Comparison of ENCODE assay signal across 1 cellular context in the genomic region with DNA sequence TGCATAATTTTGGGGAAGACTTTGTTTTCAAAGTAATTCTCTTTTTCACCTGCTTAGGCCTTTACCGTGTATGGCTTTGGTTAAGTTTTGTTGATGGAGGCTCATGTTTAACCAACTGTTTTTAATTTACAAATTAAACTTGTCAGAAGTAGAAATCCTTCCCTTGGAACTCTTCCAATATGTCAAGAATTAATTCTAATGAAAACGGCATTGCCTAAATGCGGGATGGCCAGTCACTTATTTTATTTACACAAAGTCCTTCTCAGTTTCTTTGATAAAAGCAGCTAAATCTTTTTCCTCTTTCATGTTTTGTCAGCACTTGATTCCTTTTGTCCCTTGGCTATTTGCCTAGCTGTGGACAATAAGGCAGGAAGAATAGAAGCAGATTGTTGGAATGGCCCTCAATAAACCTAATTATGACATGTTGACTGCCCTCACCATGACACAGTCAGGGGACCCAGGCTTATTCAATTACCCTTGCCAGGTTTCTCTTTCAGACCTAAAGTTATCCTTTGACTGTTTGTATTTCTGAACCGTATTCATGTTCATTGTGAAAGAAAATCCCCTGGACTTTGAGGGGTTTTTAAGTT.
A peak's percentile ranks its signal among the peaks of the same experiment; 100 is the strongest.
TF ChIP-seq lines count a peak whose summit lies in the region.

No MANE protein-coding gene starts in this region.

TF ChIP-seq in HEK293, 187 proteins besides CTCF, POLR2A, EP300 and RAD21 (continued from another document):
- TF ChIP-seq, protein P1, sequence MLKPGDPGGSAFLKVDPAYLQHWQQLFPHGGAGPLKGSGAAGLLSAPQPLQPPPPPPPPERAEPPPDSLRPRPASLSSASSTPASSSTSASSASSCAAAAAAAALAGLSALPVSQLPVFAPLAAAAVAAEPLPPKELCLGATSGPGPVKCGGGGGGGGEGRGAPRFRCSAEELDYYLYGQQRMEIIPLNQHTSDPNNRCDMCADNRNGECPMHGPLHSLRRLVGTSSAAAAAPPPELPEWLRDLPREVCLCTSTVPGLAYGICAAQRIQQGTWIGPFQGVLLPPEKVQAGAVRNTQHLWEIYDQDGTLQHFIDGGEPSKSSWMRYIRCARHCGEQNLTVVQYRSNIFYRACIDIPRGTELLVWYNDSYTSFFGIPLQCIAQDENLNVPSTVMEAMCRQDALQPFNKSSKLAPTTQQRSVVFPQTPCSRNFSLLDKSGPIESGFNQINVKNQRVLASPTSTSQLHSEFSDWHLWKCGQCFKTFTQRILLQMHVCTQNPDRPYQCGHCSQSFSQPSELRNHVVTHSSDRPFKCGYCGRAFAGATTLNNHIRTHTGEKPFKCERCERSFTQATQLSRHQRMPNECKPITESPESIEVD (tag by site-specific recombination; IDR thresholded peaks at IDR 0.05): peak; percentile 17; the same call in 1 of the 2 replicates
- TF ChIP-seq TCF7L2 (IDR thresholded peaks at IDR 0.05; ENCODE audit: borderline replicate concordance, low read depth, low read length) (peak; percentile 45; the same call in 1 of the 2 replicates), ZNF132 (tag by site-specific recombination; IDR thresholded peaks at IDR 0.05; ENCODE audit: borderline replicate concordance) (no peak), ZNF426 (tag by site-specific recombination; IDR thresholded peaks at IDR 0.05) (no peak), ZNF548 (tag by site-specific recombination; IDR thresholded peaks at IDR 0.05) (no peak), ZNF610 (tag by site-specific recombination; IDR thresholded peaks at IDR 0.05; ENCODE audit: borderline replicate concordance) (no peak), ZNF629 (tag by site-specific recombination; IDR thresholded peaks at IDR 0.05) (no peak), ZNF830 (tag by site-specific recombination; IDR thresholded peaks at IDR 0.05; ENCODE audit: low read depth) (no peak), ZNF211 (tag by site-specific recombination; IDR thresholded peaks at IDR 0.05; ENCODE audit: low read depth) (no peak)
- TF ChIP-seq, protein P2, sequence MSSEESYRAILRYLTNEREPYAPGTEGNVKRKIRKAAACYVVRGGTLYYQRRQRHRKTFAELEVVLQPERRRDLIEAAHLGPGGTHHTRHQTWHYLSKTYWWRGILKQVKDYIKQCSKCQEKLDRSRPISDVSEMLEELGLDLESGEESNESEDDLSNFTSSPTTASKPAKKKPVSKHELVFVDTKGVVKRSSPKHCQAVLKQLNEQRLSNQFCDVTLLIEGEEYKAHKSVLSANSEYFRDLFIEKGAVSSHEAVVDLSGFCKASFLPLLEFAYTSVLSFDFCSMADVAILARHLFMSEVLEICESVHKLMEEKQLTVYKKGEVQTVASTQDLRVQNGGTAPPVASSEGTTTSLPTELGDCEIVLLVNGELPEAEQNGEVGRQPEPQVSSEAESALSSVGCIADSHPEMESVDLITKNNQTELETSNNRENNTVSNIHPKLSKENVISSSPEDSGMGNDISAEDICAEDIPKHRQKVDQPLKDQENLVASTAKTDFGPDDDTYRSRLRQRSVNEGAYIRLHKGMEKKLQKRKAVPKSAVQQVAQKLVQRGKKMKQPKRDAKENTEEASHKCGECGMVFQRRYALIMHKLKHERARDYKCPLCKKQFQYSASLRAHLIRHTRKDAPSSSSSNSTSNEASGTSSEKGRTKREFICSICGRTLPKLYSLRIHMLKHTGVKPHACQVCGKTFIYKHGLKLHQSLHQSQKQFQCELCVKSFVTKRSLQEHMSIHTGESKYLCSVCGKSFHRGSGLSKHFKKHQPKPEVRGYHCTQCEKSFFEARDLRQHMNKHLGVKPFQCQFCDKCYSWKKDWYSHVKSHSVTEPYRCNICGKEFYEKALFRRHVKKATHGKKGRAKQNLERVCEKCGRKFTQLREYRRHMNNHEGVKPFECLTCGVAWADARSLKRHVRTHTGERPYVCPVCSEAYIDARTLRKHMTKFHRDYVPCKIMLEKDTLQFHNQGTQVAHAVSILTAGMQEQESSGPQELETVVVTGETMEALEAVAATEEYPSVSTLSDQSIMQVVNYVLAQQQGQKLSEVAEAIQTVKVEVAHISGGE (tag by site-specific recombination; conservative IDR thresholded peaks at IDR 0.05; ENCODE audit: low read depth): no peak
- TF ChIP-seq, protein P3, sequence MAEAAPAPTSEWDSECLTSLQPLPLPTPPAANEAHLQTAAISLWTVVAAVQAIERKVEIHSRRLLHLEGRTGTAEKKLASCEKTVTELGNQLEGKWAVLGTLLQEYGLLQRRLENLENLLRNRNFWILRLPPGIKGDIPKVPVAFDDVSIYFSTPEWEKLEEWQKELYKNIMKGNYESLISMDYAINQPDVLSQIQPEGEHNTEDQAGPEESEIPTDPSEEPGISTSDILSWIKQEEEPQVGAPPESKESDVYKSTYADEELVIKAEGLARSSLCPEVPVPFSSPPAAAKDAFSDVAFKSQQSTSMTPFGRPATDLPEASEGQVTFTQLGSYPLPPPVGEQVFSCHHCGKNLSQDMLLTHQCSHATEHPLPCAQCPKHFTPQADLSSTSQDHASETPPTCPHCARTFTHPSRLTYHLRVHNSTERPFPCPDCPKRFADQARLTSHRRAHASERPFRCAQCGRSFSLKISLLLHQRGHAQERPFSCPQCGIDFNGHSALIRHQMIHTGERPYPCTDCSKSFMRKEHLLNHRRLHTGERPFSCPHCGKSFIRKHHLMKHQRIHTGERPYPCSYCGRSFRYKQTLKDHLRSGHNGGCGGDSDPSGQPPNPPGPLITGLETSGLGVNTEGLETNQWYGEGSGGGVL (tag by site-specific recombination; IDR thresholded peaks at IDR 0.05): no peak
